Comparison of ENCODE assay signal across 1 cellular context in the genomic region with DNA sequence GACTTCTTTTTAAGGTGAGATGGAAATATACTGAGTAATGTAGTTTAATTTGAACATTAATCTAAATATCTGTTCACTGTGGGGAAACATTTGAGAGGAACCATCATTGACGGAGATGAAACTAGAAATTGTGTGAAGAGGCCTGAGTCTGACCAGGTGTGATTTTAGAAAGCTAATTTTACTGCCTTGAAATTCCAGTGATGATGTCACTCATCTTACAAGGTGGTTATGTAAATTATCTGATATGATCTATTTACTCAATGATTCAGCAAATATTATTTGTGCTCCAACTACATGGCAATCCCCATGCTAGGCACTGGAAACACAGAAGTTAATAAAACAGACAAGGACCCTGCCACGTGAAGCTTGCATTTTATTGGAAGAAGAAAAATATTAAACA.
TF ChIP-seq lines count a peak whose summit lies in the region.

No MANE protein-coding gene starts in this region.

TF ChIP-seq in IMR-90, 13 proteins besides CTCF, POLR2A, EP300 and RAD21:
- TF ChIP-seq MAZ (IDR thresholded peaks at IDR 0.05; ENCODE audit: borderline replicate concordance, low read depth, low read length), result no peak
- TF ChIP-seq CHD1 (IDR thresholded peaks at IDR 0.05; ENCODE audit: low read depth, low read length), result no peak
- no peak for TF ChIP-seq MAFK (IDR thresholded peaks at IDR 0.05; ENCODE audit: low read depth, low read length)
- TF ChIP-seq NFE2L2 (IDR thresholded peaks at IDR 0.05; ENCODE audit: low read depth, low read length), result 0 out of 2 replicates have a peak, but pooled peaks have one; percentile 9
- no peak for TF ChIP-seq RFX5 (IDR thresholded peaks at IDR 0.05; ENCODE audit: low read depth, low read length)
